ENCODE assay signal across 27 cellular contexts in the genomic region with DNA sequence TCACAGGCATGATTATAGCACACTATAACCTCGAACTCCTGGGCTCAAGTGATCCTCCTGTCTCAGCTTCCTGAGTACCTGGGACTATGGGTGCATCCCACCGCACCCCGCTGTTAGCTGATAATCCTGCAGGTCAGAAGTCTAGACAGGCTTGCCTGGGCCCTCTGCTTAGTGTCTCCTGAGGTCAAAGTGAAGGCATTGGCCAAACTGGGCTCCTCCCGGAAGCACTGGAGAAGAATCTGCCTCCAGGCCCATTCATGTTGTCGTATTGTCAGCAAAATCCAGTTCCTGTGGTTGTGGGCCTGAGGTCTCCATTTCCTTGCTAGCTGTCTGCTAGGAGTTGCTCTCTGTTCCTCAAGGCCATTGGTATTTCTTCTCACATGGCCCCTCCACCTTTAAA. TPM values are rescaled to one million over a fixed set of nuclear protein-coding genes. Genes with fewer than 3 reads are reported as not detected.
A peak's percentile ranks its signal among the peaks of the same experiment; 100 is the strongest.
DNase-seq lines count a peak whose midpoint lies in the region; ATAC-seq, FAIRE-seq and TF ChIP-seq lines count a peak whose summit lies in the region.
"Had no signal": no experiment of that assay in that cellular context is flagged by ENCODE, and none has a peak within 500 bp of the region (broad histone marks: within the 10 kb centered on the region; RNA-seq: fewer than 3 reads in every experiment).

No MANE protein-coding gene starts in this region.

- CTCF ChIA-PET in activated CD8-positive, alpha-beta T cell treated with anti-CD3 and anti-CD28 coated beads, Interleukin-2, amount 10 ng/mL, durations not matched to agents 7 days and 5 days (lab: Charles Lee), result interaction anchor here (3.0 kb wide), 1 partner anchor 9 kb away, joined by 12 read pairs; no protein-coding TSS in a partner anchor
- CTCF ChIA-PET in activated CD8-positive, alpha-beta T cell treated with anti-CD3 and anti-CD28 coated beads for 36 hours (lab: Charles Lee), result interaction anchor here (1.0 to 1.9 kb wide), 2 partner anchors 8 to 9 kb away, joined by 3 to 9 read pairs; no protein-coding TSS in a partner anchor
- CTCF ChIA-PET in CD8-positive, alpha-beta T cell (lab: Charles Lee), result interaction anchor here (1.0 kb wide), 1 partner anchor 9 kb away, joined by 3 read pairs; no protein-coding TSS in a partner anchor
- CTCF ChIA-PET in K562 (lab: Yijun Ruan, JAX; ENCODE audit: low intra/inter-chr PET ratio), result interaction anchor here (0.9 kb wide), 1 partner anchor 13 kb away, joined by 3 read pairs; no protein-coding TSS in a partner anchor
- CTCF ChIA-PET in naive thymus-derived CD4-positive, alpha-beta T cell (lab: Charles Lee), result no interaction called here

- no peak overlapping the region for H3K4me3 Mint-ChIP-seq in activated CD8-positive, alpha-beta T cell treated with anti-CD3 and anti-CD28 coated beads, Interleukin-2, amount 10 ng/mL, durations not matched to agents 7 days and 5 days
- no peak overlapping the region for H3K4me3 Mint-ChIP-seq in activated CD8-positive, alpha-beta T cell treated with anti-CD3 and anti-CD28 coated beads for 36 hours
- no peak overlapping the region for H3K4me3 Mint-ChIP-seq in CD8-positive, alpha-beta T cell
- peak overlapping the region in 1 of 10 donors; percentile 23 for H3K4me3 Mint-ChIP-seq in naive thymus-derived CD4-positive, alpha-beta T cell
- no peak overlapping the region for H3K4me3 Mint-ChIP-seq in stimulated activated memory B cell treated with anti-CD40 and anti-IgM and Interleukin-4, amounts not matched to agents 10 μg/mL and 1 μg/mL and 100 μg/mL, for 72 hours
- H3K4me3 Mint-ChIP-seq: central memory CD8-positive, alpha-beta T cell; mesothelial cell of epicardium; nephron had no signal

- H3K9me3 Mint-ChIP-seq in activated CD8-positive, alpha-beta T cell treated with anti-CD3 and anti-CD28 coated beads, Interleukin-2, amount 10 ng/mL, durations not matched to agents 7 days and 5 days (ENCODE audit: insufficient read depth), result no peaks in the 10 kb centered on the region
- H3K9me3 Mint-ChIP-seq in activated CD8-positive, alpha-beta T cell treated with anti-CD3 and anti-CD28 coated beads for 36 hours, result no peaks in the 10 kb centered on the region
- no peaks in the 10 kb centered on the region for H3K9me3 Mint-ChIP-seq in CD8-positive, alpha-beta T cell
- peaks cover 0 to under 1% (median 0%) of the 10 kb centered on the region in 11 donors for H3K9me3 Mint-ChIP-seq in naive thymus-derived CD4-positive, alpha-beta T cell
- H3K9me3 Mint-ChIP-seq in stimulated activated memory B cell treated with anti-CD40 and anti-IgM and Interleukin-4, amounts not matched to agents 10 μg/mL and 1 μg/mL and 100 μg/mL, for 72 hours, result no peaks in the 10 kb centered on the region
- H3K9me3 Mint-ChIP-seq: activated naive CD4-positive, alpha-beta T cell treated with anti-CD3 and anti-CD28 coated beads, Interleukin-2, amount 50 U/mL, for 72 hours; activated T-helper 2 cell treated with anti-CD3 and anti-CD28 coated beads, Interferon-gamma antibody, Interleukin-2, Interleukin-4, amounts not matched to agents 10 μg/mL and 5 μg/mL and 100 μg/mL, durations not matched to agents 14 hours and 24 hours and 36 hours; central memory CD8-positive, alpha-beta T cell; mesothelial cell of epicardium; nephron had no signal

- TF ChIP-seq EP300 in K562 (IDR thresholded peaks at IDR 0.05; ENCODE audit: low read length), result no peak

- H3K9me3 ChIP-seq in CD8-positive, alpha-beta T cell (ENCODE audit: low read length), result no peaks in the 10 kb centered on the region
- H3K9me3 ChIP-seq in K562 (replicated peaks; ENCODE audit: control insufficient read depth, insufficient read depth, low read depth, low read length) (no peaks in the 10 kb centered on the region), GM23248 (ENCODE audit: low read depth) (no peaks in the 10 kb centered on the region)
- H3K9me3 ChIP-seq in naive thymus-derived CD4-positive, alpha-beta T cell (ENCODE audit: control insufficient read depth in 2 of 3, low read length in 3 of 3), result no peaks in the 10 kb centered on the region
- H3K9me3 ChIP-seq: ascending aorta, BE2C, Caco-2, pancreas, sigmoid colon, tibial nerve had no signal

- peaks cover 42% of the 10 kb centered on the region for H3K4me1 ChIP-seq in CD8-positive, alpha-beta T cell (ENCODE audit: insufficient read depth, low read length)
- H3K4me1 ChIP-seq in K562 (replicated peaks in 1 of 2; ENCODE audit: control insufficient read depth in 2 of 2, insufficient read depth in 2 of 2, low read length in 2 of 2) (peaks cover under 1 to 8% of the 10 kb centered on the region in 2 experiments; a peak in 4 of 5 replicates), GM23248 (ENCODE audit: insufficient read depth) (peaks cover under 1% of the 10 kb centered on the region; the same call in 1 of the 2 replicates)
- H3K4me1 ChIP-seq in naive thymus-derived CD4-positive, alpha-beta T cell (ENCODE audit: control insufficient read depth in 2 of 2, insufficient read depth in 2 of 2, low read length in 2 of 2), result peaks cover 15% of the 10 kb centered on the region in 2 donors
- H3K4me1 ChIP-seq: BE2C had no signal

- peaks cover under 1% of the 10 kb centered on the region; the same call in 1 of the 2 replicates for H3F3A ChIP-seq in GM23248 (ENCODE audit: insufficient read depth)

- 0 out of 4 replicates have a peak overlapping the region, but pooled peaks of 1 of the 2 experiments have one; percentile 28 for H3K9ac ChIP-seq in K562 (ENCODE audit: insufficient read depth in 1 of 2, low read depth in 2 of 2, low read length in 2 of 2)
- H3K9ac ChIP-seq in GM23248, result no peak overlapping the region
- H3K9ac ChIP-seq: KMS-11 had no signal

- no peak for TF ChIP-seq CTCF in activated CD8-positive, alpha-beta T cell treated with anti-CD3 and anti-CD28 coated beads for 36 hours (IDR thresholded peaks at IDR 0.05)
- TF ChIP-seq CTCF in CD8-positive, alpha-beta T cell (IDR thresholded peaks at IDR 0.05), result no peak
- no peak for TF ChIP-seq CTCF in K562 (IDR thresholded peaks at IDR 0.05 in 2 of 3, conservative IDR thresholded peaks at IDR 0.05 in 1 of 3; ENCODE audit: insufficient read depth in 2 of 3, low read depth in 1 of 3, low read length in 3 of 3)

- POLR2A ChIA-PET in activated CD8-positive, alpha-beta T cell treated with anti-CD3 and anti-CD28 coated beads, Interleukin-2, amount 10 ng/mL, durations not matched to agents 7 days and 5 days (lab: Charles Lee), result interaction anchor here (0.6 kb wide), 1 partner anchor 281 kb away, joined by 3 read pairs; no protein-coding TSS in a partner anchor
- POLR2A ChIA-PET in activated CD8-positive, alpha-beta T cell treated with anti-CD3 and anti-CD28 coated beads for 36 hours (lab: Charles Lee), result no interaction called here
- POLR2A ChIA-PET in CD8-positive, alpha-beta T cell (lab: Charles Lee), result interaction anchor here (0.6 kb wide), 1 partner anchor 528 kb away, joined by 4 read pairs; no protein-coding TSS in a partner anchor
- POLR2A ChIA-PET in K562 (lab: Yijun Ruan, JAX), result interaction anchor here (0.6 kb wide), 1 partner anchor 229 kb away, joined by 3 read pairs; no protein-coding TSS in a partner anchor
- POLR2A ChIA-PET in naive thymus-derived CD4-positive, alpha-beta T cell (lab: Charles Lee), result no interaction called here

- DNase-seq in activated CD8-positive, alpha-beta T cell treated with anti-CD3 and anti-CD28 coated beads, Interleukin-2, amount 10 ng/mL, durations not matched to agents 7 days and 5 days, result no peak
- no peak for DNase-seq in activated CD8-positive, alpha-beta T cell treated with anti-CD3 and anti-CD28 coated beads for 36 hours
- no peak for DNase-seq in CD8-positive, alpha-beta T cell
- no peak for DNase-seq in K562 (ENCODE audit: extremely low read depth in 1 of 4, low spot score in 3 of 4)
- DNase-seq in naive thymus-derived CD4-positive, alpha-beta T cell, result no peak
- DNase-seq in GM23248, result no peak
- no peak for DNase-seq in ACHN
- DNase-seq: activated CD4-positive, CD25-positive, alpha-beta regulatory T cell treated with anti-CD3 and anti-CD28 coated beads, Interleukin-2, amount 50 U/mL, for 72 hours; BE2C; Caco-2; DMS79; left colon; NCI-H524 treated with DMSO at 0.1 percent for 48 hours; pancreas; sigmoid colon; stimulated activated CD4-positive, alpha-beta T cell treated with anti-CD3 and anti-CD28 coated beads, Interleukin-15, amount 100 ng/mL, for 24 hours had no signal

- 89% methylated on average over 5 of the region's 5 CpGs for WGBS in K562 (ENCODE audit: insufficient coverage, low coverage, missing lambda C conversion rate)
- WGBS in GM23248 (ENCODE audit: low coverage in 1 of 2, low lambda C conversion rate in 2 of 2, missing lambda C conversion rate in 2 of 2), 2 experiments, result 88% methylated on average over 5 of the region's 5 CpGs

- no peak for TF ChIP-seq RAD21 in K562 (CRISPR knock-in tag; conservative IDR thresholded peaks at IDR 0.05 in 1 of 2, IDR thresholded peaks at IDR 0.05 in 1 of 2)

- no peaks in the 10 kb centered on the region for H3K9me2 ChIP-seq in GM23248 (ENCODE audit: insufficient read depth)

- peaks cover 62% of the 10 kb centered on the region for H3K4me1 Mint-ChIP-seq in activated CD8-positive, alpha-beta T cell treated with anti-CD3 and anti-CD28 coated beads, Interleukin-2, amount 10 ng/mL, durations not matched to agents 7 days and 5 days (ENCODE audit: low read depth)
- peaks cover 68% of the 10 kb centered on the region for H3K4me1 Mint-ChIP-seq in activated CD8-positive, alpha-beta T cell treated with anti-CD3 and anti-CD28 coated beads for 36 hours (ENCODE audit: low read depth)
- peaks cover 70% of the 10 kb centered on the region for H3K4me1 Mint-ChIP-seq in CD8-positive, alpha-beta T cell (ENCODE audit: low read depth)
- peaks cover 46 to 84% (median 80%) of the 10 kb centered on the region in 7 donors for H3K4me1 Mint-ChIP-seq in naive thymus-derived CD4-positive, alpha-beta T cell
- H3K4me1 Mint-ChIP-seq in stimulated activated memory B cell treated with anti-CD40 and anti-IgM and Interleukin-4, amounts not matched to agents 10 μg/mL and 1 μg/mL and 100 μg/mL, for 72 hours, result peaks cover 70% of the 10 kb centered on the region

- no peak overlapping the region for H3K27ac ChIP-seq in CD8-positive, alpha-beta T cell (ENCODE audit: low read depth, low read length)
- H3K27ac ChIP-seq in K562 (ENCODE audit: extremely low read depth, low read depth, low read length) (no peak overlapping the region), GM23248 (no peak overlapping the region)
- no peak overlapping the region for H3K27ac ChIP-seq in naive thymus-derived CD4-positive, alpha-beta T cell (ENCODE audit: low read depth, low read length)
- H3K27ac ChIP-seq: ascending aorta, KMS-11, pancreas, sigmoid colon, tibial nerve had no signal

- no peak for TF ChIP-seq POLR2A in K562 (conservative IDR thresholded peaks at IDR 0.05)

- H3K9me1 ChIP-seq in K562 (ENCODE audit: control insufficient read depth, insufficient read depth, low read length), result peaks cover 2% of the 10 kb centered on the region

- peaks cover 60% of the 10 kb centered on the region for H3K36me3 Mint-ChIP-seq in activated CD8-positive, alpha-beta T cell treated with anti-CD3 and anti-CD28 coated beads, Interleukin-2, amount 10 ng/mL, durations not matched to agents 7 days and 5 days (ENCODE audit: low read depth)
- peaks cover 64% of the 10 kb centered on the region for H3K36me3 Mint-ChIP-seq in activated CD8-positive, alpha-beta T cell treated with anti-CD3 and anti-CD28 coated beads for 36 hours (ENCODE audit: low read depth)
- peaks cover 72% of the 10 kb centered on the region for H3K36me3 Mint-ChIP-seq in CD8-positive, alpha-beta T cell
- H3K36me3 Mint-ChIP-seq in naive thymus-derived CD4-positive, alpha-beta T cell, result peaks cover 4 to 37% (median 28%) of the 10 kb centered on the region in 5 donors
- H3K36me3 Mint-ChIP-seq in stimulated activated memory B cell treated with anti-CD40 and anti-IgM and Interleukin-4, amounts not matched to agents 10 μg/mL and 1 μg/mL and 100 μg/mL, for 72 hours, result peaks cover 63% of the 10 kb centered on the region

- peak overlapping the region; percentile 65 for H3K27ac Mint-ChIP-seq in activated CD8-positive, alpha-beta T cell treated with anti-CD3 and anti-CD28 coated beads, Interleukin-2, amount 10 ng/mL, durations not matched to agents 7 days and 5 days
- no peak overlapping the region for H3K27ac Mint-ChIP-seq in activated CD8-positive, alpha-beta T cell treated with anti-CD3 and anti-CD28 coated beads for 36 hours
- H3K27ac Mint-ChIP-seq in CD8-positive, alpha-beta T cell, result peak overlapping the region; percentile 64
- peak overlapping the region in 5 of 9 donors; percentile 28 to 72 (median 56) for H3K27ac Mint-ChIP-seq in naive thymus-derived CD4-positive, alpha-beta T cell
- H3K27ac Mint-ChIP-seq in stimulated activated memory B cell treated with anti-CD40 and anti-IgM and Interleukin-4, amounts not matched to agents 10 μg/mL and 1 μg/mL and 100 μg/mL, for 72 hours, result no peak overlapping the region
- H3K27ac Mint-ChIP-seq: activated naive CD4-positive, alpha-beta T cell treated with anti-CD3 and anti-CD28 coated beads, Interleukin-2, amount 50 U/mL, for 72 hours; activated T-helper 2 cell treated with anti-CD3 and anti-CD28 coated beads, Interferon-gamma antibody, Interleukin-2, Interleukin-4, amounts not matched to agents 10 μg/mL and 5 μg/mL and 100 μg/mL, durations not matched to agents 14 hours and 24 hours and 36 hours; mesothelial cell of epicardium; nephron had no signal

- no peak overlapping the region for H3K4me2 ChIP-seq in K562 (ENCODE audit: insufficient read depth, low read length)
- H3K4me2 ChIP-seq in GM23248 (ENCODE audit: unreplicated experiment), result no peak overlapping the region
- H3K4me2 ChIP-seq: KMS-11 had no signal

- H3K27me3 ChIP-seq in CD8-positive, alpha-beta T cell (ENCODE audit: insufficient read depth, low read length), result no peaks in the 10 kb centered on the region
- H3K27me3 ChIP-seq in K562 (ENCODE audit: control insufficient read depth in 2 of 2, insufficient read depth in 2 of 2, low read length in 2 of 2) (no peaks in the 10 kb centered on the region), GM23248 (replicated peaks; ENCODE audit: insufficient read depth) (no peaks in the 10 kb centered on the region)
- H3K27me3 ChIP-seq in naive thymus-derived CD4-positive, alpha-beta T cell (ENCODE audit: control insufficient read depth in 2 of 2, insufficient read depth in 2 of 2, low read length in 2 of 2), result no peaks in the 10 kb centered on the region
- H3K27me3 ChIP-seq: ascending aorta, BE2C, pancreas, sigmoid colon, tibial nerve had no signal

- H4K20me1 ChIP-seq in K562 (replicated peaks; ENCODE audit: control insufficient read depth, insufficient read depth, low read length), result peaks cover 9% of the 10 kb centered on the region; the same call in 1 of the 2 replicates
- no peaks in the 10 kb centered on the region; the same call in 1 of the 2 replicates for H4K20me1 ChIP-seq in GM23248 (ENCODE audit: insufficient read depth)

- no peaks in the 10 kb centered on the region for H3K27me3 Mint-ChIP-seq in activated CD8-positive, alpha-beta T cell treated with anti-CD3 and anti-CD28 coated beads, Interleukin-2, amount 10 ng/mL, durations not matched to agents 7 days and 5 days (ENCODE audit: low read depth)
- no peaks in the 10 kb centered on the region for H3K27me3 Mint-ChIP-seq in activated CD8-positive, alpha-beta T cell treated with anti-CD3 and anti-CD28 coated beads for 36 hours
- H3K27me3 Mint-ChIP-seq in CD8-positive, alpha-beta T cell (ENCODE audit: low read depth), result no peaks in the 10 kb centered on the region
- H3K27me3 Mint-ChIP-seq in naive thymus-derived CD4-positive, alpha-beta T cell, result no peaks in the 10 kb centered on the region
- no peaks in the 10 kb centered on the region for H3K27me3 Mint-ChIP-seq in stimulated activated memory B cell treated with anti-CD40 and anti-IgM and Interleukin-4, amounts not matched to agents 10 μg/mL and 1 μg/mL and 100 μg/mL, for 72 hours
- H3K27me3 Mint-ChIP-seq: central memory CD8-positive, alpha-beta T cell had no signal

- H3K36me3 ChIP-seq in CD8-positive, alpha-beta T cell (ENCODE audit: insufficient read depth, low read length), result peaks cover 33% of the 10 kb centered on the region
- H3K36me3 ChIP-seq in K562 (ENCODE audit: control insufficient read depth, insufficient read depth, low read length) (peaks cover 86% of the 10 kb centered on the region), GM23248 (ENCODE audit: low read depth) (peaks cover 26% of the 10 kb centered on the region; the same call in 1 of the 2 replicates)
- peaks cover 5 to 54% (median 5%) of the 10 kb centered on the region in 3 experiments for H3K36me3 ChIP-seq in naive thymus-derived CD4-positive, alpha-beta T cell (ENCODE audit: control insufficient read depth in 2 of 3, insufficient read depth in 3 of 3, low read length in 3 of 3)

- intact Hi-C loops in activated CD8-positive, alpha-beta T cell treated with anti-CD3 and anti-CD28 coated beads for 36 hours (cut with micrococcal nuclease), result no loop called here
- intact Hi-C loops in CD8-positive, alpha-beta T cell (cut with DNase I, micrococcal nuclease), result no loop called here
- intact Hi-C loops in K562 (cut with micrococcal nuclease), result loop anchor here (5.0 kb wide), 1 partner anchor 43 kb away; no protein-coding TSS in a partner anchor
- intact Hi-C loops in naive thymus-derived CD4-positive, alpha-beta T cell (cut with micrococcal nuclease), result no loop called here

- in situ Hi-C loops in K562 (cut with MboI) (no loop called here), GM23248 (cut with MboI) (no loop called here), ACHN (cut with HindIII; ENCODE audit: low pct_ligation_motif_present, low pct_unique_long_range_greater_than_20kb, low sequenced_read_pairs) (no loop called here)

- no TSS peak for BruUV-seq in K562 (replicated peaks; lab: Mats Ljungman, UMichigan)

- H2AFZ ChIP-seq in K562 (ENCODE audit: low read depth, low read length), result no peak overlapping the region
- no peak overlapping the region for H2AFZ ChIP-seq in GM23248

- H3K79me2 ChIP-seq in K562 (ENCODE audit: control insufficient read depth, insufficient read depth, low read length) (peaks cover 93% of the 10 kb centered on the region), GM23248 (ENCODE audit: insufficient read depth) (peaks cover 96% of the 10 kb centered on the region)

- no peak for FAIRE-seq in K562 (lab: Jason Lieb, UNC)
- FAIRE-seq: A204.1, H1, pancreas had no signal

- no peak overlapping the region for H3K4me3 ChIP-seq in CD8-positive, alpha-beta T cell (ENCODE audit: low read depth, low read length)
- H3K4me3 ChIP-seq in K562 (no peak overlapping the region), GM23248 (no peak overlapping the region)
- no peak overlapping the region for H3K4me3 ChIP-seq in naive thymus-derived CD4-positive, alpha-beta T cell (ENCODE audit: low read length)
- H3K4me3 ChIP-seq: ascending aorta, pancreas, sigmoid colon, tibial nerve had no signal

- no peak for ATAC-seq in activated CD8-positive, alpha-beta T cell treated with anti-CD3 and anti-CD28 coated beads, Interleukin-2, amount 10 ng/mL, durations not matched to agents 7 days and 5 days
- ATAC-seq in activated CD8-positive, alpha-beta T cell treated with anti-CD3 and anti-CD28 coated beads for 36 hours, result no peak
- no peak for ATAC-seq in CD8-positive, alpha-beta T cell
- no peak for ATAC-seq in K562
- no peak for ATAC-seq in naive thymus-derived CD4-positive, alpha-beta T cell
- no peak for ATAC-seq in stimulated activated memory B cell treated with anti-CD40 and anti-IgM and Interleukin-4, amounts not matched to agents 10 μg/mL and 1 μg/mL and 100 μg/mL, for 72 hours
- ATAC-seq: activated naive CD4-positive, alpha-beta T cell treated with anti-CD3 and anti-CD28 coated beads, Interleukin-2, amount 50 U/mL, for 72 hours; left colon had no signal

RNA-seq across cellular contexts. Expression of a gene that starts 6.3 kb away (rescaled TPM):
- 1 to 10 TPM; 2.6 to 2.8 TPM for total RNA-seq in activated CD8-positive, alpha-beta T cell treated with anti-CD3 and anti-CD28 coated beads, Interleukin-2, amount 10 ng/mL, durations not matched to agents 7 days and 5 days
- total RNA-seq in activated CD8-positive, alpha-beta T cell treated with anti-CD3 and anti-CD28 coated beads for 36 hours, result 1 to 10 TPM; 2.1 to 3.1 TPM
- total RNA-seq in CD8-positive, alpha-beta T cell, result 1 to 10 TPM in 1 of 2 experiments, under 1 TPM in 1; 0.60 to 1.1 TPM
- total RNA-seq in K562 (2011; cell fraction: chromatin; rRNA removed; ENCODE audit: low replicate concordance), result 1.4 and 3.1 TPM in 2 replicates
- 0.92 and 1.3 TPM in 2 replicates for total RNA-seq in K562 (2011; cell fraction: nucleolus; rRNA removed)
- 0.46 and 0.95 TPM in 2 replicates for total RNA-seq in K562 (2011; cell fraction: nucleoplasm; rRNA removed)
- total RNA-seq in K562 (2014; rRNA removed), result 0.90 and 1.00 TPM in 2 replicates
- total RNA-seq in K562 (2014; rRNA removed; fragmentation: Illumina TruSeq; extraction: Trizol), result 0.67 and 1.1 TPM in 2 replicates
- 0.68 and 0.76 TPM in 2 replicates for total RNA-seq in K562 (2015; rRNA removed; fragmentation: Illumina TruSeq; extraction: Trizol)
- total RNA-seq in K562 (2021), result 0.78 and 0.85 TPM in 2 replicates
- 0.50 and 1.0 TPM in 2 replicates for polyA plus RNA-seq in K562 (2011; rRNA removed)
- 0.60 and 1.0 TPM in 2 replicates for polyA plus RNA-seq in K562 (2011; cell fraction: cytosol; rRNA removed)
- polyA plus RNA-seq in K562 (2011; cell fraction: nucleus; rRNA removed), result 1.1 TPM in 2 replicates
- 0.62 and 0.81 TPM in 2 replicates for polyA plus RNA-seq in K562 (2012)
- 1.1 and 1.5 TPM in 2 replicates for polyA plus RNA-seq in K562 (2014; fragmentation: Illumina TruSeq; extraction: Trizol)
- polyA plus RNA-seq in K562 (2014; fragmentation: Nextera tagmentation; extraction: Ambion mirVana), result under 1 TPM; 0.21 to 0.41 TPM
- 1.2 and 1.5 TPM in 2 replicates for polyA plus RNA-seq in K562 (2014; rRNA removed)
- 1.2 and 1.7 TPM in 2 replicates for polyA minus RNA-seq in K562 (2011; rRNA and poly(A)+ RNA removed)
- polyA minus RNA-seq in K562 (2011; cell fraction: cytosol; rRNA and poly(A)+ RNA removed), result 0.86 TPM in 1 of 2 replicates, not detected in the other
- 0.40 and 2.1 TPM in 2 replicates for polyA minus RNA-seq in K562 (2011; cell fraction: nucleus; rRNA and poly(A)+ RNA removed)
- total RNA-seq in naive thymus-derived CD4-positive, alpha-beta T cell, result 1 to 10 TPM; 1.2 to 1.9 (median 1.6) TPM
- polyA plus RNA-seq in naive thymus-derived CD4-positive, alpha-beta T cell, result 1 to 10 TPM in 1 of 2 donors, under 1 TPM in 1; 0.59 to 1.7 TPM
- total RNA-seq in GM23248 (2014; rRNA removed; shearing (Covaris generic)), result 0.25 and 4.2 TPM in 2 replicates
- 0.89 and 1.0 TPM in 2 replicates for polyA plus RNA-seq in GM23248 (2016; fragmentation: Nextera tagmentation; extraction: Ambion mirVana)
- total RNA-seq: ascending aorta had no signal

RNA-seq across cellular contexts. Expression of a gene that starts 6.6 kb away (rescaled TPM):
- total RNA-seq in activated CD8-positive, alpha-beta T cell treated with anti-CD3 and anti-CD28 coated beads, Interleukin-2, amount 10 ng/mL, durations not matched to agents 7 days and 5 days, result 100 to 1,000 TPM; 163 to 165 TPM
- 100 to 1,000 TPM; 103 to 107 TPM for total RNA-seq in activated CD8-positive, alpha-beta T cell treated with anti-CD3 and anti-CD28 coated beads for 36 hours
- 10 to 100 TPM; 60.8 to 68.8 TPM for total RNA-seq in CD8-positive, alpha-beta T cell
- total RNA-seq in K562 (2011; cell fraction: chromatin; rRNA removed; ENCODE audit: low replicate concordance), result 199 and 338 TPM in 2 replicates
- 617 and 635 TPM in 2 replicates for total RNA-seq in K562 (2011; cell fraction: nucleolus; rRNA removed)
- total RNA-seq in K562 (2011; cell fraction: nucleoplasm; rRNA removed), result 415 and 481 TPM in 2 replicates
- total RNA-seq in K562 (2014; rRNA removed) (168 and 219 TPM in 2 replicates), K562 (2014; rRNA removed; fragmentation: Illumina TruSeq; extraction: Trizol) (255 and 266 TPM in 2 replicates), K562 (2015; rRNA removed; fragmentation: Illumina TruSeq; extraction: Trizol) (334 and 390 TPM in 2 replicates), K562 (2021) (235 and 236 TPM in 2 replicates)
- polyA plus RNA-seq in K562 (2011; rRNA removed) (421 and 458 TPM in 2 replicates), K562 (2014; fragmentation: Illumina TruSeq; extraction: Trizol) (325 TPM in 2 replicates), K562 (2014; fragmentation: Nextera tagmentation; extraction: Ambion mirVana) (100 to 1,000 TPM; 487 to 548 TPM), K562 (2014; rRNA removed) (186 and 201 TPM in 2 replicates), GM23248 (2016; fragmentation: Nextera tagmentation; extraction: Ambion mirVana) (370 and 379 TPM in 2 replicates)
- polyA plus RNA-seq in K562 (2011; cell fraction: cytosol; rRNA removed), result 436 and 437 TPM in 2 replicates
- polyA plus RNA-seq in K562 (2011; cell fraction: nucleus; rRNA removed), result 243 and 268 TPM in 2 replicates
- 288 and 388 TPM in 2 replicates for polyA plus RNA-seq in K562 (2012)
- polyA minus RNA-seq in K562 (2011; rRNA and poly(A)+ RNA removed), result 373 and 436 TPM in 2 replicates
- polyA minus RNA-seq in K562 (2011; cell fraction: cytosol; rRNA and poly(A)+ RNA removed), result 302 and 328 TPM in 2 replicates
- polyA minus RNA-seq in K562 (2011; cell fraction: nucleus; rRNA and poly(A)+ RNA removed), result 75.8 and 117 TPM in 2 replicates
- total RNA-seq in naive thymus-derived CD4-positive, alpha-beta T cell, result 100 to 1,000 TPM in 4 of 5 experiments, 10 to 100 TPM in 1; 88.7 to 222 (median 108) TPM
- polyA plus RNA-seq in naive thymus-derived CD4-positive, alpha-beta T cell, result 100 to 1,000 TPM; 241 to 281 TPM
- 339 and 368 TPM in 2 replicates for total RNA-seq in GM23248 (2014; rRNA removed; shearing (Covaris generic))

Comparison
In these comparisons a context has a peak if more than half of its experiments do, and no peak if none do; other contexts are left out.
1. H3K27ac Mint-ChIP-seq: peak in activated CD8-positive, alpha-beta T cell treated with anti-CD3 and anti-CD28 coated beads, Interleukin-2, amount 10 ng/mL, durations not matched to agents 7 days and 5 days (single experiment), CD8-positive, alpha-beta T cell (single experiment) and naive thymus-derived CD4-positive, alpha-beta T cell (5 of 9); none in activated CD8-positive, alpha-beta T cell treated with anti-CD3 and anti-CD28 coated beads for 36 hours (single experiment) and stimulated activated memory B cell treated with anti-CD40 and anti-IgM and Interleukin-4, amounts not matched to agents 10 μg/mL and 1 μg/mL and 100 μg/mL, for 72 hours (single experiment).
2. POLR2A ChIA-PET loops: an anchor here in activated CD8-positive, alpha-beta T cell treated with anti-CD3 and anti-CD28 coated beads, Interleukin-2, amount 10 ng/mL, durations not matched to agents 7 days and 5 days (0.6 kb wide), CD8-positive, alpha-beta T cell (0.6 kb wide) and K562 (0.6 kb wide); none called in activated CD8-positive, alpha-beta T cell treated with anti-CD3 and anti-CD28 coated beads for 36 hours and naive thymus-derived CD4-positive, alpha-beta T cell.